Comparison of ENCODE assay signal across 21 cellular contexts in genomic region chr12:84079621-84080020, GRCh38.
"Had no signal": no experiment of that assay in that cellular context is flagged by ENCODE, and none has a peak within 500 bp of the region (broad histone marks: within the 10 kb centered on the region; RNA-seq: fewer than 3 reads in every experiment).

No MANE protein-coding gene starts in this region.

- H3K27me3 Mint-ChIP-seq: activated naive CD8-positive, alpha-beta T cell treated with anti-CD3 and anti-CD28 coated beads, Interleukin-2, amount 10 ng/mL, durations not matched to agents 7 days and 5 days; memory B cell; natural killer cell treated with Interleukin-12 subunit alpha and Interleukin-12 subunit beta and Interleukin-15 and Interleukin-18, amount 100 ng/mL, for 72 hours; type B pancreatic cell had no signal

- H3K4me3 Mint-ChIP-seq: activated naive CD8-positive, alpha-beta T cell treated with anti-CD3 and anti-CD28 coated beads, Interleukin-2, amount 10 ng/mL, durations not matched to agents 7 days and 5 days; activated T-helper 1 cell treated with anti-CD3 and anti-CD28 coated beads, Interleukin-12 subunit alpha, Interleukin-12 subunit beta, Interleukin-2, Interleukin-4 antibody, amounts not matched to agents 30 ng/mL and 10 ng/mL and 1 ng/mL, durations not matched to agents 14 hours and 24 hours and 36 hours; memory B cell; natural killer cell treated with Interleukin-12 subunit alpha and Interleukin-12 subunit beta and Interleukin-15 and Interleukin-18, amount 100 ng/mL, for 72 hours; type B pancreatic cell had no signal

- H3K27me3 ChIP-seq: cardiac muscle cell, hepatocyte, right atrium auricular region, suprapubic skin had no signal

- H2AFZ ChIP-seq: hepatocyte had no signal

- H3K9me3 ChIP-seq: right atrium auricular region, suprapubic skin had no signal

- H3K36me3 ChIP-seq: cardiac muscle cell, left ventricle myocardium inferior, right atrium auricular region, suprapubic skin had no signal

- H3K4me1 ChIP-seq: left ventricle myocardium inferior, right atrium auricular region, suprapubic skin had no signal

- H3K4me2 ChIP-seq: hepatocyte had no signal

- DNase-seq: activated CD4-positive, alpha-beta T cell treated with anti-CD3 and anti-CD28 coated beads, Interleukin-2, amount 50 U/mL, for 1 hour; activated CD8-positive, alpha-beta memory T cell treated with anti-CD3 and anti-CD28 coated beads for 24 hours; activated naive CD4-positive, alpha-beta T cell; activated naive CD8-positive, alpha-beta T cell treated with anti-CD3 and anti-CD28 coated beads, Interleukin-2, amount 10 ng/mL, durations not matched to agents 7 days and 5 days; aorta; left ventricle myocardium inferior; nucleus accumbens; posterior cingulate gyrus; stimulated activated CD4-positive, alpha-beta T cell treated with anti-CD3 and anti-CD28 coated beads, Interleukin-15, amount 100 ng/mL, for 24 hours; stimulated activated CD4-positive, alpha-beta T cell treated with anti-CD3 and anti-CD28 coated beads, Interleukin-4, amount 100 ng/mL, for 1 hour; stimulated activated naive CD8-positive, alpha-beta T cell treated with anti-CD3 and anti-CD28 coated beads, Interleukin-15, Interleukin-2, amounts not matched to agents 100 U/mL and 50 U/mL, for 24 hours; T1000 had no signal

- ATAC-seq: activated CD4-positive, CD25-positive, alpha-beta regulatory T cell treated with anti-CD3 and anti-CD28 coated beads, Interleukin-2, amount 50 U/mL, for 24 hours; natural killer cell treated with Interleukin-12 subunit alpha and Interleukin-12 subunit beta and Interleukin-15 and Interleukin-18, amount 100 ng/mL, for 72 hours; stimulated activated naive CD8-positive, alpha-beta T cell treated with anti-CD3 and anti-CD28 coated beads, Interleukin-15, Interleukin-2, amounts not matched to agents 100 U/mL and 50 U/mL, for 24 hours had no signal

- H3K27ac Mint-ChIP-seq: activated naive CD8-positive, alpha-beta T cell treated with anti-CD3 and anti-CD28 coated beads, Interleukin-2, amount 10 ng/mL, durations not matched to agents 7 days and 5 days; activated T-helper 1 cell treated with anti-CD3 and anti-CD28 coated beads, Interleukin-12 subunit alpha, Interleukin-12 subunit beta, Interleukin-2, Interleukin-4 antibody, amounts not matched to agents 30 ng/mL and 10 ng/mL and 1 ng/mL, durations not matched to agents 14 hours and 24 hours and 36 hours; memory B cell; natural killer cell treated with Interleukin-12 subunit alpha and Interleukin-12 subunit beta and Interleukin-15 and Interleukin-18, amount 100 ng/mL, for 72 hours; type B pancreatic cell had no signal

- H3K79me2 ChIP-seq: hepatocyte had no signal

- H3K4me1 Mint-ChIP-seq: activated naive CD8-positive, alpha-beta T cell treated with anti-CD3 and anti-CD28 coated beads, Interleukin-2, amount 10 ng/mL, durations not matched to agents 7 days and 5 days; memory B cell had no signal

- H3K27ac ChIP-seq: cardiac muscle cell, hepatocyte, left ventricle myocardium inferior, right atrium auricular region, suprapubic skin had no signal

- H3K36me3 Mint-ChIP-seq: activated naive CD8-positive, alpha-beta T cell treated with anti-CD3 and anti-CD28 coated beads, Interleukin-2, amount 10 ng/mL, durations not matched to agents 7 days and 5 days; memory B cell; natural killer cell treated with Interleukin-12 subunit alpha and Interleukin-12 subunit beta and Interleukin-15 and Interleukin-18, amount 100 ng/mL, for 72 hours; type B pancreatic cell had no signal

- H3K9me3 Mint-ChIP-seq: activated naive CD8-positive, alpha-beta T cell treated with anti-CD3 and anti-CD28 coated beads, Interleukin-2, amount 10 ng/mL, durations not matched to agents 7 days and 5 days; activated T-helper 1 cell treated with anti-CD3 and anti-CD28 coated beads, Interleukin-12 subunit alpha, Interleukin-12 subunit beta, Interleukin-2, Interleukin-4 antibody, amounts not matched to agents 30 ng/mL and 10 ng/mL and 1 ng/mL, durations not matched to agents 14 hours and 24 hours and 36 hours; type B pancreatic cell had no signal

- H3K4me3 ChIP-seq: cardiac muscle cell, hepatocyte, left ventricle myocardium inferior, right atrium auricular region, suprapubic skin had no signal
